ENCODE assay signal across 11 cellular contexts in the genomic region with DNA sequence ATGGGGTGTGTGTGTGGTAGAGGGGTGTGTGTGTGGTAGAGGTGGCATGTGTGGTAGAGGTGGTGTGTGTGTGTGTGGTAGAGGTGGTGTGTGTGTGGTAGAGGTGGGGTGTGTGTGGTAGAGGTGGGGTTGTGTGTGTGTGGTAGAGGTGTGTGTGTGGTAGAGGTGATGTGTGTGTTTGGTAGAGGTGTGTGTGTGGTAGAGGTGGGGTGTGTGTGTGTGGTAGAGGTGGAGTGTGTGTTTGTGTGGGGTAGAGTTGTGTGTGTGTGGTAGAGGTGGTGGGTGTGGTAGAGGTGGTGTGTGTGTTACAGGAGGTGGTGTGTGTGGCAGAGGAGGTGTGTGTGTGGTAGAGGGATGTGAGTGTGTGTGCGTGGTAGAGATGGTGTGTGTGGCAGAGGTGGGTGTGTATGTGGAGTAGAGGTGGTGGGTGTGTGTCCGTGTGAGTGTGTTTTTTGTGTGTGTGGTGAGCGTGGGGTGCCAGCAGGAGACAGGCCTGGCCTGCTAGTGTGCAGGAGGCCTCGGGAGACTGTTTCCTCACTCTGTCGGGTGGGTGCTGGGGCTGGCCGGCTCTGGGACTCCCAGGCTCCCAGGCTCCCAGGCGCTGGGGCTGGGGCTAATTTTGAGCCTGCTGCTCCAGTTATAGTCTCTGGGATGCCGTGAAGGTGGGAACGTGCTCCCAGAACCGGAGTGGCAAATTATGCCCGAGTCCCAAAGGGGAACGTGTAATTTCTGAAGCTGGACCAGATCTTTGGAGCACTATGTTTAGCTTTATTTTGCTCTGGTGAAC.
DNase-seq lines count a peak whose midpoint lies in the region; FAIRE-seq and TF ChIP-seq lines count a peak whose summit lies in the region.
"Had no signal": no experiment of that assay in that cellular context is flagged by ENCODE, and none has a peak within 500 bp of the region (broad histone marks: within the 10 kb centered on the region; RNA-seq: fewer than 3 reads in every experiment).

No MANE protein-coding gene starts in this region.

- no peak overlapping the region for H2BK120ac ChIP-seq in neuronal stem cell (ENCODE audit: low read depth, low read length)

- H3K36me3 Mint-ChIP-seq in Calu3 (ENCODE audit: insufficient read depth, unreplicated experiment): no peaks in the 10 kb centered on the region

- peak; percentile 100 for FAIRE-seq in HTR-8/SVneo (lab: Jason Lieb, UNC)
- FAIRE-seq in bronchial epithelial cell (lab: Jason Lieb, UNC): peak; percentile 100

- H3K36me3 ChIP-seq in bronchial epithelial cell (ENCODE audit: control insufficient read depth, insufficient read depth, low read length): no peaks in the 10 kb centered on the region
- H3K36me3 ChIP-seq in neuronal stem cell (replicated peaks in 1 of 2; ENCODE audit: control insufficient read depth in 2 of 2, insufficient read depth in 2 of 2, low read length in 2 of 2): no peaks in the 10 kb centered on the region
- no peaks in the 10 kb centered on the region for H3K36me3 ChIP-seq in esophagus squamous epithelium

- H2BK15ac ChIP-seq in neuronal stem cell (ENCODE audit: low read length): no peak overlapping the region

- H3K27me3 ChIP-seq in bronchial epithelial cell (ENCODE audit: control insufficient read depth, insufficient read depth, low read length): no peaks in the 10 kb centered on the region
- H3K27me3 ChIP-seq in neuronal stem cell (ENCODE audit: control insufficient read depth in 3 of 3, insufficient read depth in 3 of 3, low read depth in 1 of 3, low read length in 3 of 3): peaks cover 0 to 6% (median 0%) of the 10 kb centered on the region in 3 experiments
- H3K27me3 ChIP-seq in esophagus squamous epithelium: no peaks in the 10 kb centered on the region

- peak overlapping the region; percentile 85 for H3K9ac ChIP-seq in neuronal stem cell (ENCODE audit: low read depth, low read length, poor library complexity)

- H4K91ac ChIP-seq in neuronal stem cell (ENCODE audit: low read depth, low read length, poor library complexity): peak overlapping the region; percentile 88

- no peak overlapping the region for H2AFZ ChIP-seq in neuronal stem cell (ENCODE audit: low read length)

- H3K14ac ChIP-seq in neuronal stem cell (ENCODE audit: low read length): no peak overlapping the region

- H4K8ac ChIP-seq in neuronal stem cell (ENCODE audit: low read depth, low read length): peak overlapping the region; percentile 97

- H3K23ac ChIP-seq in neuronal stem cell (ENCODE audit: low read depth, low read length, poor library complexity): peak overlapping the region; percentile 95

- H3K79me1 ChIP-seq in neuronal stem cell (ENCODE audit: low read depth, low read length): peaks cover 1% of the 10 kb centered on the region

- peak overlapping the region; percentile 77 for H2AK5ac ChIP-seq in neuronal stem cell (ENCODE audit: low read depth, low read length)

- TF ChIP-seq POLR2A in esophagus squamous epithelium (IDR thresholded peaks at IDR 0.05): no peak

- no peak overlapping the region for H3K27ac Mint-ChIP-seq in Calu3 (ENCODE audit: unreplicated experiment)

- peak; percentile 22 for DNase-seq in Calu3
- DNase-seq in HTR-8/SVneo (ENCODE audit: insufficient read length, low spot score): no peak
- DNase-seq in bronchial epithelial cell (ENCODE audit: low read depth): no peak
- DNase-seq in neuronal stem cell (ENCODE audit: low spot score): no peak
- no peak for DNase-seq in esophagus squamous epithelium (lab: John Stamatoyannopoulos, UW)
- DNase-seq in activated gamma-delta T cell (lab: John Stamatoyannopoulos, UW): no peak
- DNase-seq in midbrain (lab: John Stamatoyannopoulos, UW): no peak
- DNase-seq in NK-92 treated with Interleukin-12 subunit alpha and Interleukin-12 subunit beta, amount 100 ng/mL, for 24 hours (lab: John Stamatoyannopoulos, UW): no peak
- DNase-seq: stimulated activated CD4-positive, alpha-beta T cell treated with anti-CD3 and anti-CD28 coated beads, Interleukin-12 subunit alpha, Interleukin-12 subunit beta, amount 100 ng/mL, for 4 hours had no signal

- WGBS in neuronal stem cell (ENCODE audit: extremely low coverage in 2 of 2, insufficient read length in 2 of 2, insufficient replicate concordance in 1 of 2), 2 donors: 100% methylated on average over 1 of the region's 12 CpGs; no CpG with 5 or more reads in 1 of the 2 donors
- WGBS in esophagus squamous epithelium, 2 donors: 40 to 47% methylated on average over 7 to 11 of the region's 12 CpGs

- H3K4me3 ChIP-seq in bronchial epithelial cell (ENCODE audit: low read depth, low read length): no peak overlapping the region
- H3K4me3 ChIP-seq in neuronal stem cell (ENCODE audit: low read length in 2 of 2): peak overlapping the region in 1 of 2 donors; percentile 28
- no peak overlapping the region for H3K4me3 ChIP-seq in esophagus squamous epithelium

- H3K27ac ChIP-seq in neuronal stem cell (replicated peaks; ENCODE audit: low read length) (no peak overlapping the region), esophagus squamous epithelium (peak overlapping the region in 1 of 4 donors; percentile 34)
- H3K27ac ChIP-seq: epithelial cell of prostate had no signal

- H3K9me3 ChIP-seq in neuronal stem cell (replicated peaks in 1 of 2; ENCODE audit: control insufficient read depth in 2 of 2, insufficient read depth in 1 of 2, low read depth in 1 of 2, low read length in 2 of 2): peaks cover 0 to 3% of the 10 kb centered on the region in 2 donors
- H3K9me3 ChIP-seq in esophagus squamous epithelium: no peaks in the 10 kb centered on the region

- peak overlapping the region; percentile 76 for H2BK12ac ChIP-seq in neuronal stem cell (ENCODE audit: low read length)

- no TSS peak for BruUV-seq in Calu3 (replicated peaks; lab: Mats Ljungman, UMichigan)

- no peak overlapping the region for H3K4me2 ChIP-seq in neuronal stem cell (ENCODE audit: insufficient read depth, low read length, poor library complexity, severe bottlenecking)

- H3K9me3 Mint-ChIP-seq in Calu3 (ENCODE audit: low read depth, unreplicated experiment): no peaks in the 10 kb centered on the region
- H3K9me3 Mint-ChIP-seq: nephron had no signal

- peak overlapping the region; percentile 72 for H3K18ac ChIP-seq in neuronal stem cell (ENCODE audit: low read length)

- peaks cover 12% of the 10 kb centered on the region for H3K27me3 Mint-ChIP-seq in Calu3 (ENCODE audit: unreplicated experiment)

- CTCF ChIA-PET in Calu3 (lab: Charles Lee): no interaction called here

- no peaks in the 10 kb centered on the region for H3K4me1 Mint-ChIP-seq in Calu3 (ENCODE audit: low read depth, unreplicated experiment)

- no peak overlapping the region for H2BK5ac ChIP-seq in neuronal stem cell (ENCODE audit: low read length)

- H3K4me3 Mint-ChIP-seq in Calu3 (ENCODE audit: low read depth, unreplicated experiment): no peak overlapping the region
- H3K4me3 Mint-ChIP-seq: nephron had no signal

- no peak for TF ChIP-seq CTCF in Calu3 (IDR thresholded peaks at IDR 0.05; ENCODE audit: unreplicated experiment)
- TF ChIP-seq CTCF in bronchial epithelial cell (IDR thresholded peaks at IDR 0.05; ENCODE audit: insufficient read depth, low read length, severe bottlenecking): no peak
- no peak for TF ChIP-seq CTCF in esophagus squamous epithelium (IDR thresholded peaks at IDR 0.05)

- intact Hi-C loops in Calu3 (cut with micrococcal nuclease; ENCODE audit: unreplicated experiment): no loop called here
- intact Hi-C loops in esophagus squamous epithelium (cut with DNase I): no loop called here

- peaks cover 0 to 1% of the 10 kb centered on the region in 2 donors for H3K4me1 ChIP-seq in neuronal stem cell (ENCODE audit: control insufficient read depth in 2 of 2, insufficient read depth in 1 of 2, low read depth in 1 of 2, low read length in 2 of 2)
- peaks cover 9 to 21% (median 13%) of the 10 kb centered on the region in 3 donors for H3K4me1 ChIP-seq in esophagus squamous epithelium

- H3K4ac ChIP-seq in neuronal stem cell (ENCODE audit: low read length): peak overlapping the region; percentile 48
